In the genomic region with DNA sequence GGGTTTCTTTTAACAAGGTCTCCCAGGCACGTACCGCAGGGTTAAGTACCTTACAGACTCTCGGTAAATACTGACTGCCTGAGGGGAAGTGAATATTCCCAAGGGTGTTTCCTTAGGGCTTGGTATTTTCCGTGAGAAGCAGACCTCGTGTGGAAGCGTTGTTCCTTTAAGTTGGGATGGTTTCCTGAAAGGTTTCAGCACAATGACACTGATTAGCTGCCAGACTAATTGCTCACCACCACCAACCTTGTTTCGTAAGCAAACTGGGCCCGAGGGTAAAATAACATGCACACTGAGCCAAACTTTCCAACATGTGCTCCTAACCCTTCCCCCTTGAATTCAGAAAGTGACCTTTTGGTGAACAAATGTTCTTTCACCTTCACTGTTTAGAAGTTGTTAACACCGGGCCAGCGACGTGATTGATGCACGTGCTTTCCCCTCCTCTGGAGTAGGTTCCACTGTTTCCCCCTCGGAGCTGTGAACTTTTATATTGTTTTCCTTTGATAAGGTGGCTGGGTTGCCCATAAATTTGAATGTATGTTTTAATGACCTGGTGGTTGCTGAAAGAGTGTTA, we compare ENCODE assay signal across 11 cellular contexts.
DNase-seq lines count a peak whose midpoint lies in the region; ATAC-seq and TF ChIP-seq lines count a peak whose summit lies in the region.
"Had no signal": no experiment of that assay in that cellular context is flagged by ENCODE, and none has a peak within 500 bp of the region (broad histone marks: within the 10 kb centered on the region; RNA-seq: fewer than 3 reads in every experiment).

No MANE protein-coding gene starts in this region.

- no peaks in the 10 kb centered on the region for H3K4me1 ChIP-seq in body of pancreas
- H3K4me1 ChIP-seq in CD8-positive, alpha-beta T cell (ENCODE audit: insufficient read depth, low read length) = no peaks in the 10 kb centered on the region

- H3K4me1 Mint-ChIP-seq in CD8-positive, alpha-beta T cell (ENCODE audit: low read depth) = no peaks in the 10 kb centered on the region
- H3K4me1 Mint-ChIP-seq: activated naive CD8-positive, alpha-beta T cell treated with anti-CD3 and anti-CD28 coated beads, Interleukin-2, amount 10 ng/mL, durations not matched to agents 7 days and 5 days had no signal

- H3K9me3 ChIP-seq in body of pancreas = peaks cover 0 to 9% (median 0%) of the 10 kb centered on the region in 3 donors
- no peaks in the 10 kb centered on the region for H3K9me3 ChIP-seq in CD8-positive, alpha-beta T cell (ENCODE audit: low read length)

- H3K27ac ChIP-seq in body of pancreas = no peak overlapping the region
- H3K27ac ChIP-seq in CD8-positive, alpha-beta T cell (ENCODE audit: low read depth, low read length) = no peak overlapping the region

- DNase-seq in A172 (ENCODE audit: low spot score) (peak; percentile 26), HK-2 (ENCODE audit: unreplicated experiment) (peak; percentile 24), body of pancreas (no peak), kidney tubule cell (ENCODE audit: low spot score) (peak; percentile 81), mucosa of gallbladder (ENCODE audit: low spot score) (no peak), middle frontal gyrus (ENCODE audit: extremely low spot score, low spot score) (no peak), putamen (ENCODE audit: low spot score) (no peak)
- no peak for DNase-seq in CD8-positive, alpha-beta T cell
- DNase-seq: activated naive CD8-positive, alpha-beta T cell treated with anti-CD3 and anti-CD28 coated beads, Interleukin-2, amount 10 ng/mL, durations not matched to agents 7 days and 5 days; C1 segment of cervical spinal cord; stimulated activated CD4-positive, alpha-beta T cell treated with anti-CD3 and anti-CD28 coated beads, Interleukin-4, amount 100 ng/mL, for 4 hours had no signal

- peaks cover 10% of the 10 kb centered on the region for H3K9me3 Mint-ChIP-seq in CD8-positive, alpha-beta T cell

- peak; percentile 9 for ATAC-seq in body of pancreas
- ATAC-seq in CD8-positive, alpha-beta T cell = no peak

- H3K36me3 Mint-ChIP-seq in CD8-positive, alpha-beta T cell = no peaks in the 10 kb centered on the region
- H3K36me3 Mint-ChIP-seq: activated naive CD8-positive, alpha-beta T cell treated with anti-CD3 and anti-CD28 coated beads, Interleukin-2, amount 10 ng/mL, durations not matched to agents 7 days and 5 days had no signal

- no peak overlapping the region for H3K4me3 Mint-ChIP-seq in CD8-positive, alpha-beta T cell
- H3K4me3 Mint-ChIP-seq: activated naive CD8-positive, alpha-beta T cell treated with anti-CD3 and anti-CD28 coated beads, Interleukin-2, amount 10 ng/mL, durations not matched to agents 7 days and 5 days had no signal

- no peaks in the 10 kb centered on the region for H3K36me3 ChIP-seq in body of pancreas (replicated peaks in 1 of 2; ENCODE audit: insufficient read depth in 1 of 2, low read depth in 2 of 2)
- H3K36me3 ChIP-seq in CD8-positive, alpha-beta T cell (ENCODE audit: insufficient read depth, low read length) = no peaks in the 10 kb centered on the region

- TF ChIP-seq POLR2A in body of pancreas (IDR thresholded peaks at IDR 0.05) = no peak

- CTCF ChIA-PET in CD8-positive, alpha-beta T cell (lab: Charles Lee) = no interaction called here

- intact Hi-C loops in body of pancreas (cut with DNase I) = no loop called here
- intact Hi-C loops in CD8-positive, alpha-beta T cell (cut with DNase I, micrococcal nuclease) = no loop called here

- H3K27me3 Mint-ChIP-seq in CD8-positive, alpha-beta T cell (ENCODE audit: low read depth) = no peaks in the 10 kb centered on the region

- H3K27ac Mint-ChIP-seq in CD8-positive, alpha-beta T cell = no peak overlapping the region
- H3K27ac Mint-ChIP-seq: activated naive CD8-positive, alpha-beta T cell treated with anti-CD3 and anti-CD28 coated beads, Interleukin-2, amount 10 ng/mL, durations not matched to agents 7 days and 5 days had no signal

- TF ChIP-seq CTCF in body of pancreas (IDR thresholded peaks at IDR 0.05) = no peak
- no peak for TF ChIP-seq CTCF in CD8-positive, alpha-beta T cell (IDR thresholded peaks at IDR 0.05)

- no peak overlapping the region for H3K4me3 ChIP-seq in body of pancreas
- H3K4me3 ChIP-seq in CD8-positive, alpha-beta T cell (ENCODE audit: low read depth, low read length) = no peak overlapping the region

- 33 to 38% methylated on average over 13 of the region's 13 CpGs for WGBS in body of pancreas, 2 donors

- no peaks in the 10 kb centered on the region for H3K27me3 ChIP-seq in body of pancreas
- H3K27me3 ChIP-seq in CD8-positive, alpha-beta T cell (ENCODE audit: insufficient read depth, low read length) = no peaks in the 10 kb centered on the region

- POLR2A ChIA-PET in CD8-positive, alpha-beta T cell (lab: Charles Lee) = no interaction called here

Comparison
In these comparisons a context has a peak if more than half of its experiments do, and no peak if none do; other contexts are left out.
1. DNase-seq: peak in A172 (single experiment), HK-2 (single experiment) and kidney tubule cell (single experiment); none in body of pancreas (0 of 4), mucosa of gallbladder (single experiment), middle frontal gyrus (single experiment), CD8-positive, alpha-beta T cell (0 of 7) and putamen (single experiment).